1 cellular context compared by ENCODE assay signal in the genomic region with DNA sequence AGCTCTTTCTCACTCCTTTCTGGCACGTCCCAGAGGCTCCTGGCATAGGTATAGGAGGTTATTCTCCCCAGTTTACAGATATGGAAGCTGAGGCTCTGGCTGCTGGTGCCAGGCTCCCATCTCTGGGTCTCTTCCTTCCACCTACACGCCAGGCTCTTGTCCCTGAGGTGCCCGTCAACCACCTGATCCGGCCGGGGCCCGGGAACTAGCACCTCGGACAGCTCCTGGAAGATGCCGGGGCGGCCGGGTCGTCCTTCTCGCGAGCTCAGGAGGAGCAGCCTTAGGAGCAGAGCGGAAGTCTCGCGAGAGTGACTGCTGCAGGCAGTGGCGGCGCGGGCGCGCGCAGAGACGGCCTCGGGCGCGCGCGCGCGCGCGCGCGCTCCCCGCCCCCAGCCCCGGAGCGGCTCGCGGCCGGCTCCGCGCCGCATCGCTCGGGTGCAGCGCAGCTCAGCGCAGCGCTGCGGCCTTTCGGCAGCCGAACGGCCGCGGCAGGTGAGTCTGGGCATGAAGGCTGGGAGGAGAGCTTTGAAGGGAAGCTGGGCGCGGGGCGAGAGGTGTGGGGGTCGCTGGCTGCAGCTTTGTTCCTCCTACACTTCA.
TF ChIP-seq lines count a peak whose summit lies in the region.

A gene with protein sequence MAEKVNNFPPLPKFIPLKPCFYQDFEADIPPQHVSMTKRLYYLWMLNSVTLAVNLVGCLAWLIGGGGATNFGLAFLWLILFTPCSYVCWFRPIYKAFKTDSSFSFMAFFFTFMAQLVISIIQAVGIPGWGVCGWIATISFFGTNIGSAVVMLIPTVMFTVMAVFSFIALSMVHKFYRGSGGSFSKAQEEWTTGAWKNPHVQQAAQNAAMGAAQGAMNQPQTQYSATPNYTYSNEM (plus strand): TSS at position 382 of the 597 bp plus-strand sequence. CDS start 16,277 bp downstream, outside the sequence.

TF ChIP-seq in HepG2, 621 proteins besides CTCF, POLR2A, EP300 and RAD21 (continued from another document and continues in another):
- peak; percentile 59 for TF ChIP-seq PHF20 (CRISPR knock-in tag; IDR thresholded peaks at IDR 0.05)
- TF ChIP-seq ZSCAN29 (CRISPR knock-in tag; conservative IDR thresholded peaks at IDR 0.05): no peak
- TF ChIP-seq, protein P1, sequence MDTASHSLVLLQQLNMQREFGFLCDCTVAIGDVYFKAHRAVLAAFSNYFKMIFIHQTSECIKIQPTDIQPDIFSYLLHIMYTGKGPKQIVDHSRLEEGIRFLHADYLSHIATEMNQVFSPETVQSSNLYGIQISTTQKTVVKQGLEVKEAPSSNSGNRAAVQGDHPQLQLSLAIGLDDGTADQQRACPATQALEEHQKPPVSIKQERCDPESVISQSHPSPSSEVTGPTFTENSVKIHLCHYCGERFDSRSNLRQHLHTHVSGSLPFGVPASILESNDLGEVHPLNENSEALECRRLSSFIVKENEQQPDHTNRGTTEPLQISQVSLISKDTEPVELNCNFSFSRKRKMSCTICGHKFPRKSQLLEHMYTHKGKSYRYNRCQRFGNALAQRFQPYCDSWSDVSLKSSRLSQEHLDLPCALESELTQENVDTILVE (CRISPR knock-in tag; IDR thresholded peaks at IDR 0.05): peak; percentile 85; the same call in 1 of the 2 replicates
- TF ChIP-seq POLR2G (IDR thresholded peaks at IDR 0.05; ENCODE audit: low read depth, low read length): peak; percentile 60; the same call in 1 of the 2 replicates
- peak; percentile 95; the same call in 1 of the 2 replicates for TF ChIP-seq ZSCAN12 (CRISPR knock-in tag; IDR thresholded peaks at IDR 0.05)
- TF ChIP-seq, protein P2, sequence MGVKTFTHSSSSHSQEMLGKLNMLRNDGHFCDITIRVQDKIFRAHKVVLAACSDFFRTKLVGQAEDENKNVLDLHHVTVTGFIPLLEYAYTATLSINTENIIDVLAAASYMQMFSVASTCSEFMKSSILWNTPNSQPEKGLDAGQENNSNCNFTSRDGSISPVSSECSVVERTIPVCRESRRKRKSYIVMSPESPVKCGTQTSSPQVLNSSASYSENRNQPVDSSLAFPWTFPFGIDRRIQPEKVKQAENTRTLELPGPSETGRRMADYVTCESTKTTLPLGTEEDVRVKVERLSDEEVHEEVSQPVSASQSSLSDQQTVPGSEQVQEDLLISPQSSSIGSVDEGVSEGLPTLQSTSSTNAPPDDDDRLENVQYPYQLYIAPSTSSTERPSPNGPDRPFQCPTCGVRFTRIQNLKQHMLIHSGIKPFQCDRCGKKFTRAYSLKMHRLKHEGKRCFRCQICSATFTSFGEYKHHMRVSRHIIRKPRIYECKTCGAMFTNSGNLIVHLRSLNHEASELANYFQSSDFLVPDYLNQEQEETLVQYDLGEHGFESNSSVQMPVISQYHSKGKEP (CRISPR knock-in tag; IDR thresholded peaks at IDR 0.05): peak; percentile 96
- peak; percentile 97; the same call in 1 of the 2 replicates for TF ChIP-seq KLF6 (CRISPR knock-in tag; IDR thresholded peaks at IDR 0.05)
- peak; percentile 95 for TF ChIP-seq SALL1 (CRISPR knock-in tag; IDR thresholded peaks at IDR 0.05)
- no peak for TF ChIP-seq ZNF570 (CRISPR knock-in tag; IDR thresholded peaks at IDR 0.05; ENCODE audit: borderline replicate concordance)
- TF ChIP-seq, protein P3, sequence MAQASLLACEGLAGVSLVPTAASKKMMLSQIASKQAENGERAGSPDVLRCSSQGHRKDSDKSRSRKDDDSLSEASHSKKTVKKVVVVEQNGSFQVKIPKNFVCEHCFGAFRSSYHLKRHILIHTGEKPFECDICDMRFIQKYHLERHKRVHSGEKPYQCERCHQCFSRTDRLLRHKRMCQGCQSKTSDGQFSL (CRISPR knock-in tag; IDR thresholded peaks at IDR 0.05): no peak; the same call in 1 of the 2 replicates
- no peak for TF ChIP-seq ZKSCAN5 (CRISPR knock-in tag; IDR thresholded peaks at IDR 0.05)
- peak; percentile 65 for TF ChIP-seq BCL6 (CRISPR knock-in tag; IDR thresholded peaks at IDR 0.05)
- TF ChIP-seq ZNF138 (CRISPR knock-in tag; IDR thresholded peaks at IDR 0.05; ENCODE audit: low read depth): peak; percentile 89
- TF ChIP-seq, protein P4, sequence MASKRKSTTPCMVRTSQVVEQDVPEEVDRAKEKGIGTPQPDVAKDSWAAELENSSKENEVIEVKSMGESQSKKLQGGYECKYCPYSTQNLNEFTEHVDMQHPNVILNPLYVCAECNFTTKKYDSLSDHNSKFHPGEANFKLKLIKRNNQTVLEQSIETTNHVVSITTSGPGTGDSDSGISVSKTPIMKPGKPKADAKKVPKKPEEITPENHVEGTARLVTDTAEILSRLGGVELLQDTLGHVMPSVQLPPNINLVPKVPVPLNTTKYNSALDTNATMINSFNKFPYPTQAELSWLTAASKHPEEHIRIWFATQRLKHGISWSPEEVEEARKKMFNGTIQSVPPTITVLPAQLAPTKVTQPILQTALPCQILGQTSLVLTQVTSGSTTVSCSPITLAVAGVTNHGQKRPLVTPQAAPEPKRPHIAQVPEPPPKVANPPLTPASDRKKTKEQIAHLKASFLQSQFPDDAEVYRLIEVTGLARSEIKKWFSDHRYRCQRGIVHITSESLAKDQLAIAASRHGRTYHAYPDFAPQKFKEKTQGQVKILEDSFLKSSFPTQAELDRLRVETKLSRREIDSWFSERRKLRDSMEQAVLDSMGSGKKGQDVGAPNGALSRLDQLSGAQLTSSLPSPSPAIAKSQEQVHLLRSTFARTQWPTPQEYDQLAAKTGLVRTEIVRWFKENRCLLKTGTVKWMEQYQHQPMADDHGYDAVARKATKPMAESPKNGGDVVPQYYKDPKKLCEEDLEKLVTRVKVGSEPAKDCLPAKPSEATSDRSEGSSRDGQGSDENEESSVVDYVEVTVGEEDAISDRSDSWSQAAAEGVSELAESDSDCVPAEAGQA (IDR thresholded peaks at IDR 0.05; ENCODE audit: low read depth): 0 out of 2 replicates have a peak, but pooled peaks have one; percentile 31
- TF ChIP-seq, protein P4 (CRISPR knock-in tag; IDR thresholded peaks at IDR 0.05; ENCODE audit: borderline replicate concordance): peak; percentile 85; the same call in 1 of the 2 replicates
- no peak for TF ChIP-seq SCMH1 (CRISPR knock-in tag; IDR thresholded peaks at IDR 0.05; ENCODE audit: borderline replicate concordance)
- peak; percentile 62; the same call in 1 of the 2 replicates for TF ChIP-seq TBX2 (CRISPR knock-in tag; IDR thresholded peaks at IDR 0.05; ENCODE audit: borderline replicate concordance)
- TF ChIP-seq, protein P5, sequence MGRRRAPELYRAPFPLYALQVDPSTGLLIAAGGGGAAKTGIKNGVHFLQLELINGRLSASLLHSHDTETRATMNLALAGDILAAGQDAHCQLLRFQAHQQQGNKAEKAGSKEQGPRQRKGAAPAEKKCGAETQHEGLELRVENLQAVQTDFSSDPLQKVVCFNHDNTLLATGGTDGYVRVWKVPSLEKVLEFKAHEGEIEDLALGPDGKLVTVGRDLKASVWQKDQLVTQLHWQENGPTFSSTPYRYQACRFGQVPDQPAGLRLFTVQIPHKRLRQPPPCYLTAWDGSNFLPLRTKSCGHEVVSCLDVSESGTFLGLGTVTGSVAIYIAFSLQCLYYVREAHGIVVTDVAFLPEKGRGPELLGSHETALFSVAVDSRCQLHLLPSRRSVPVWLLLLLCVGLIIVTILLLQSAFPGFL (CRISPR knock-in tag; IDR thresholded peaks at IDR 0.05): 0 out of 2 replicates have a peak, but pooled peaks have one; percentile 45
- no peak for TF ChIP-seq FOXM1 (CRISPR knock-in tag; IDR thresholded peaks at IDR 0.05)
- TF ChIP-seq MIER3 (CRISPR knock-in tag; IDR thresholded peaks at IDR 0.05; ENCODE audit: borderline replicate concordance): peak; percentile 83; the same call in 1 of the 2 replicates
- TF ChIP-seq ZNF816 (CRISPR knock-in tag; IDR thresholded peaks at IDR 0.05; ENCODE audit: borderline replicate concordance): 0 out of 2 replicates have a peak, but pooled peaks have one; percentile 66
- TF ChIP-seq MEIS1 (CRISPR knock-in tag; IDR thresholded peaks at IDR 0.05; ENCODE audit: borderline replicate concordance): no peak
- TF ChIP-seq ASH2L (IDR thresholded peaks at IDR 0.05; ENCODE audit: insufficient read length, low read depth, low read length): no peak
- TF ChIP-seq, protein P6, sequence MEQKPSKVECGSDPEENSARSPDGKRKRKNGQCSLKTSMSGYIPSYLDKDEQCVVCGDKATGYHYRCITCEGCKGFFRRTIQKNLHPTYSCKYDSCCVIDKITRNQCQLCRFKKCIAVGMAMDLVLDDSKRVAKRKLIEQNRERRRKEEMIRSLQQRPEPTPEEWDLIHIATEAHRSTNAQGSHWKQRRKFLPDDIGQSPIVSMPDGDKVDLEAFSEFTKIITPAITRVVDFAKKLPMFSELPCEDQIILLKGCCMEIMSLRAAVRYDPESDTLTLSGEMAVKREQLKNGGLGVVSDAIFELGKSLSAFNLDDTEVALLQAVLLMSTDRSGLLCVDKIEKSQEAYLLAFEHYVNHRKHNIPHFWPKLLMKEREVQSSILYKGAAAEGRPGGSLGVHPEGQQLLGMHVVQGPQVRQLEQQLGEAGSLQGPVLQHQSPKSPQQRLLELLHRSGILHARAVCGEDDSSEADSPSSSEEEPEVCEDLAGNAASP (CRISPR knock-in tag; IDR thresholded peaks at IDR 0.05; ENCODE audit: borderline replicate concordance): peak; percentile 81
- TF ChIP-seq ZNF598 (CRISPR knock-in tag; IDR thresholded peaks at IDR 0.05; ENCODE audit: borderline replicate concordance): no peak
- TF ChIP-seq, protein P7, sequence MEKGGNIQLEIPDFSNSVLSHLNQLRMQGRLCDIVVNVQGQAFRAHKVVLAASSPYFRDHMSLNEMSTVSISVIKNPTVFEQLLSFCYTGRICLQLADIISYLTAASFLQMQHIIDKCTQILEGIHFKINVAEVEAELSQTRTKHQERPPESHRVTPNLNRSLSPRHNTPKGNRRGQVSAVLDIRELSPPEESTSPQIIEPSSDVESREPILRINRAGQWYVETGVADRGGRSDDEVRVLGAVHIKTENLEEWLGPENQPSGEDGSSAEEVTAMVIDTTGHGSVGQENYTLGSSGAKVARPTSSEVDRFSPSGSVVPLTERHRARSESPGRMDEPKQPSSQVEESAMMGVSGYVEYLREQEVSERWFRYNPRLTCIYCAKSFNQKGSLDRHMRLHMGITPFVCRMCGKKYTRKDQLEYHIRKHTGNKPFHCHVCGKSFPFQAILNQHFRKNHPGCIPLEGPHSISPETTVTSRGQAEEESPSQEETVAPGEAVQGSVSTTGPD (CRISPR knock-in tag; IDR thresholded peaks at IDR 0.05): no peak
- no peak for TF ChIP-seq GATA4 (IDR thresholded peaks at IDR 0.05; ENCODE audit: borderline replicate concordance, low read depth)
- no peak for TF ChIP-seq SALL2 (CRISPR knock-in tag; IDR thresholded peaks at IDR 0.05)
- no peak; the same call in 1 of the 2 replicates for TF ChIP-seq REPIN1 (CRISPR knock-in tag; IDR thresholded peaks at IDR 0.05; ENCODE audit: borderline replicate concordance, low read depth)
- TF ChIP-seq SMARCC2 (IDR thresholded peaks at IDR 0.05): no peak
- TF ChIP-seq JUN (CRISPR knock-in tag; IDR thresholded peaks at IDR 0.05): no peak
- TF ChIP-seq CREB1 (IDR thresholded peaks at IDR 0.05): no peak
- no peak for TF ChIP-seq CREB1 (CRISPR knock-in tag; IDR thresholded peaks at IDR 0.05)
- no peak for TF ChIP-seq THYN1 (CRISPR knock-in tag; IDR thresholded peaks at IDR 0.05; ENCODE audit: borderline replicate concordance, low read depth)
- TF ChIP-seq, protein P8, sequence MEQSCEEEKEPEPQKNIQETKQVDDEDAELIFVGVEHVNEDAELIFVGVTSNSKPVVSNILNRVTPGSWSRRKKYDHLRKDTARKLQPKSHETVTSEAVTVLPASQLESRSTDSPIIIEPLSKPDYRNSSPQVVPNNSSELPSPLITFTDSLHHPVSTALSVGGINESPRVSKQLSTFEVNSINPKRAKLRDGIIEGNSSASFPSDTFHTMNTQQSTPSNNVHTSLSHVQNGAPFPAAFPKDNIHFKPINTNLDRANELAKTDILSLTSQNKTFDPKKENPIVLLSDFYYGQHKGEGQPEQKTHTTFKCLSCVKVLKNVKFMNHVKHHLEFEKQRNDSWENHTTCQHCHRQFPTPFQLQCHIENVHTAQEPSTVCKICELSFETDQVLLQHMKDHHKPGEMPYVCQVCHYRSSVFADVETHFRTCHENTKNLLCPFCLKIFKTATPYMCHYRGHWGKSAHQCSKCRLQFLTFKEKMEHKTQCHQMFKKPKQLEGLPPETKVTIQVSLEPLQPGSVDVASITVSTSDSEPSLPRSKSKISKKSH (CRISPR knock-in tag; IDR thresholded peaks at IDR 0.05; ENCODE audit: borderline replicate concordance): peak; percentile 38; the same call in 1 of the 2 replicates
- TF ChIP-seq, protein P9, sequence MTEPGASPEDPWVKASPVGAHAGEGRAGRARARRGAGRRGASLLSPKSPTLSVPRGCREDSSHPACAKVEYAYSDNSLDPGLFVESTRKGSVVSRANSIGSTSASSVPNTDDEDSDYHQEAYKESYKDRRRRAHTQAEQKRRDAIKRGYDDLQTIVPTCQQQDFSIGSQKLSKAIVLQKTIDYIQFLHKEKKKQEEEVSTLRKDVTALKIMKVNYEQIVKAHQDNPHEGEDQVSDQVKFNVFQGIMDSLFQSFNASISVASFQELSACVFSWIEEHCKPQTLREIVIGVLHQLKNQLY (CRISPR knock-in tag; IDR thresholded peaks at IDR 0.05): 0 out of 2 replicates have a peak, but pooled peaks have one; percentile 42
- TF ChIP-seq, protein P10, sequence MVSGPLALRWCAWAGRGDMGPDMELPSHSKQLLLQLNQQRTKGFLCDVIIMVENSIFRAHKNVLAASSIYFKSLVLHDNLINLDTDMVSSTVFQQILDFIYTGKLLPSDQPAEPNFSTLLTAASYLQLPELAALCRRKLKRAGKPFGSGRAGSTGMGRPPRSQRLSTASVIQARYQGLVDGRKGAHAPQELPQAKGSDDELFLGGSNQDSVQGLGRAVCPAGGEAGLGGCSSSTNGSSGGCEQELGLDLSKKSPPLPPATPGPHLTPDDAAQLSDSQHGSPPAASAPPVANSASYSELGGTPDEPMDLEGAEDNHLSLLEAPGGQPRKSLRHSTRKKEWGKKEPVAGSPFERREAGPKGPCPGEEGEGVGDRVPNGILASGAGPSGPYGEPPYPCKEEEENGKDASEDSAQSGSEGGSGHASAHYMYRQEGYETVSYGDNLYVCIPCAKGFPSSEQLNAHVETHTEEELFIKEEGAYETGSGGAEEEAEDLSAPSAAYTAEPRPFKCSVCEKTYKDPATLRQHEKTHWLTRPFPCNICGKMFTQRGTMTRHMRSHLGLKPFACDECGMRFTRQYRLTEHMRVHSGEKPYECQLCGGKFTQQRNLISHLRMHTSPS (CRISPR knock-in tag; IDR thresholded peaks at IDR 0.05; ENCODE audit: low read depth): no peak
- peak; percentile 69; the same call in 1 of the 2 replicates for TF ChIP-seq NRL (CRISPR knock-in tag; IDR thresholded peaks at IDR 0.05; ENCODE audit: borderline replicate concordance)
